Comparison of ENCODE assay signal across 1 cellular context in the genomic region with DNA sequence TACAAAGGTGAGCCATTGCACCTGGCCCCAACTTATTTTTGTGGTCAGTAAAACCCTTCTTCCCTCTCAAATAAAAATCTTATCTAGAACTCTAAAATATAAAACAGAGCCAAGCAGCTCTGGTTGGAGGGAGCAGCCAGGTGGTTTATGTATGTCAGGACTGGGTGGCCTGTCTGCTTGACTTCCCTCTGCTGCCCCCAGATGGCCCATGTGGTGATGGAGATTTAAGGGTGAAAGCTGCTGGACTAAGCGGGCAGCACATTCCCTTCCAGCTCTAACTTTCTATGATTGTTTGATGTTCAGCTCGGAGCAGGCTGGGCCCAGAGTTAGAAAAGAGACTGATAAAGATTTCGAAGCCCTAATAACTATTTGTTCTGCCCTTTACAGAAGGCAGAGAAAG.
A peak's percentile ranks its signal among the peaks of the same experiment; 100 is the strongest.
TF ChIP-seq lines count a peak whose summit lies in the region.

No MANE protein-coding gene starts in this region.

TF ChIP-seq in HepG2, 621 proteins besides CTCF, POLR2A, EP300 and RAD21:
- no peak for TF ChIP-seq ZNF547 (CRISPR knock-in tag; IDR thresholded peaks at IDR 0.05)
- TF ChIP-seq, protein P1, sequence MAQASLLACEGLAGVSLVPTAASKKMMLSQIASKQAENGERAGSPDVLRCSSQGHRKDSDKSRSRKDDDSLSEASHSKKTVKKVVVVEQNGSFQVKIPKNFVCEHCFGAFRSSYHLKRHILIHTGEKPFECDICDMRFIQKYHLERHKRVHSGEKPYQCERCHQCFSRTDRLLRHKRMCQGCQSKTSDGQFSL (CRISPR knock-in tag; IDR thresholded peaks at IDR 0.05), result no peak
- TF ChIP-seq KMT2A (CRISPR knock-in tag; IDR thresholded peaks at IDR 0.05), result no peak
- TF ChIP-seq, protein P2, sequence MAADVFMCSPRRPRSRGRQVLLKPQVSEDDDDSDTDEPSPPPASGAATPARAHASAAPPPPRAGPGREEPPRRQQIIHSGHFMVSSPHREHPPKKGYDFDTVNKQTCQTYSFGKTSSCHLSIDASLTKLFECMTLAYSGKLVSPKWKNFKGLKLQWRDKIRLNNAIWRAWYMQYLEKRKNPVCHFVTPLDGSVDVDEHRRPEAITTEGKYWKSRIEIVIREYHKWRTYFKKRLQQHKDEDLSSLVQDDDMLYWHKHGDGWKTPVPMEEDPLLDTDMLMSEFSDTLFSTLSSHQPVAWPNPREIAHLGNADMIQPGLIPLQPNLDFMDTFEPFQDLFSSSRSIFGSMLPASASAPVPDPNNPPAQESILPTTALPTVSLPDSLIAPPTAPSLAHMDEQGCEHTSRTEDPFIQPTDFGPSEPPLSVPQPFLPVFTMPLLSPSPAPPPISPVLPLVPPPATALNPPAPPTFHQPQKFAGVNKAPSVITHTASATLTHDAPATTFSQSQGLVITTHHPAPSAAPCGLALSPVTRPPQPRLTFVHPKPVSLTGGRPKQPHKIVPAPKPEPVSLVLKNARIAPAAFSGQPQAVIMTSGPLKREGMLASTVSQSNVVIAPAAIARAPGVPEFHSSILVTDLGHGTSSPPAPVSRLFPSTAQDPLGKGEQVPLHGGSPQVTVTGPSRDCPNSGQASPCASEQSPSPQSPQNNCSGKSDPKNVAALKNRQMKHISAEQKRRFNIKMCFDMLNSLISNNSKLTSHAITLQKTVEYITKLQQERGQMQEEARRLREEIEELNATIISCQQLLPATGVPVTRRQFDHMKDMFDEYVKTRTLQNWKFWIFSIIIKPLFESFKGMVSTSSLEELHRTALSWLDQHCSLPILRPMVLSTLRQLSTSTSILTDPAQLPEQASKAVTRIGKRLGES (CRISPR knock-in tag; IDR thresholded peaks at IDR 0.05; ENCODE audit: borderline replicate concordance), result no peak
- TF ChIP-seq STAG1 (CRISPR knock-in tag; IDR thresholded peaks at IDR 0.05), result peak; percentile 40; the same call in 1 of the 2 replicates
- TF ChIP-seq, protein P3, sequence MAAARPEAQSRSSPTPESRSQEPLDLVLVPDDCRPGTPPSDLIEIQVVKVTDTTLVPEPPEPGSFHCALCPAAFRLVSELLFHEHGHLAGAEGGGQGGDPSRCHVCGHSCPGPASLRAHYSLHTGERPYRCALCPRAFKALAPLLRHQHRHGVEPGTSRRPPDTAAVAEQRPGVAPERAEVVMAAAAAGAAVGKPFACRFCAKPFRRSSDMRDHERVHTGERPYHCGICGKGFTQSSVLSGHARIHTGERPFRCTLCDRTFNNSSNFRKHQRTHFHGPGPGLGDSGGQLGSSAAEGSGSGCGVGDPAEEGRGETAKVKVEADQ (CRISPR knock-in tag; IDR thresholded peaks at IDR 0.05; ENCODE audit: borderline replicate concordance), result no peak
- TF ChIP-seq ASH2L (IDR thresholded peaks at IDR 0.05; ENCODE audit: insufficient read length, low read depth, low read length), result no peak
